In the genomic region with DNA sequence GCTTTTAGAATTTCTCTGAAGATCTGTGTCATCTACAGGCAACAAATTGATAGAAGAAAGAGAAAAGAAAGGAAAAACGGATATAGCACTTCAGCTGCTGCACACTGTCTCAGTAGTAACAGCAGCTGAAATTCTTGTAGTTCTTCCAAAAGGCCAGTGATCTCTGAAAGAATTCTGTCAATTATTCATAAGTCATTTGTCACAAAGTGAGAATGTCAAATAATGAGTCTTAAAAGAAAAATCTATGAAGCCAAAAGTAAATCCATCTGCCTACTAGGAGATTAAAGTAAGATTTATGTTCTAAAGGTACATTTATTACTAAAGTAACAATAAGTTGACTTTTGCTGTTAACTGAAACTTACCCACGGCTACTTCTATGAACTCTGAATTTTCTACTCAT, we compare ENCODE assay signal across 2 cellular contexts.
TF ChIP-seq lines count a peak whose summit lies in the region.

No MANE protein-coding gene starts in this region.

TF ChIP-seq in HepG2, 621 proteins besides CTCF, POLR2A, EP300 and RAD21:
- TF ChIP-seq ZNF234 (CRISPR knock-in tag; conservative IDR thresholded peaks at IDR 0.05), result no peak
- TF ChIP-seq HOXA9 (CRISPR knock-in tag; IDR thresholded peaks at IDR 0.05; ENCODE audit: borderline replicate concordance), result no peak
- no peak for TF ChIP-seq SMAD1 (CRISPR knock-in tag; IDR thresholded peaks at IDR 0.05; ENCODE audit: borderline replicate concordance, low read depth)
- no peak for TF ChIP-seq ZNF224 (CRISPR knock-in tag; IDR thresholded peaks at IDR 0.05)
- TF ChIP-seq MED13 (CRISPR knock-in tag; IDR thresholded peaks at IDR 0.05), result no peak
- TF ChIP-seq, protein P1, sequence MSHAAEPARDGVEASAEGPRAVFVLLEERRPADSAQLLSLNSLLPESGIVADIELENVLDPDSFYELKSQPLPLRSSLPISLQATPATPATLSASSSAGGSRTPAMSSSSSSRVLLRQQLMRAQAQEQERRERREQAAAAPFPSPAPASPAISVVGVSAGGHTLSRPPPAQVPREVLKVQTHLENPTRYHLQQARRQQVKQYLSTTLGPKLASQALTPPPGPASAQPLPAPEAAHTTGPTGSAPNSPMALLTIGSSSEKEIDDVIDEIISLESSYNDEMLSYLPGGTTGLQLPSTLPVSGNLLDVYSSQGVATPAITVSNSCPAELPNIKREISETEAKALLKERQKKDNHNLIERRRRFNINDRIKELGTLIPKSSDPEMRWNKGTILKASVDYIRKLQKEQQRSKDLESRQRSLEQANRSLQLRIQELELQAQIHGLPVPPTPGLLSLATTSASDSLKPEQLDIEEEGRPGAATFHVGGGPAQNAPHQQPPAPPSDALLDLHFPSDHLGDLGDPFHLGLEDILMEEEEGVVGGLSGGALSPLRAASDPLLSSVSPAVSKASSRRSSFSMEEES (CRISPR knock-in tag; IDR thresholded peaks at IDR 0.05), result no peak
- no peak for TF ChIP-seq ZNF10 (CRISPR knock-in tag; IDR thresholded peaks at IDR 0.05; ENCODE audit: borderline replicate concordance, low read depth)

TF ChIP-seq in SK-N-SH treated with all-trans-retinoic acid at 6 μM for 48 hours, 23 proteins besides CTCF, POLR2A, EP300 and RAD21:
- TF ChIP-seq OSR1 (CRISPR knock-in tag; IDR thresholded peaks at IDR 0.05) (no peak), BACH2 (CRISPR knock-in tag; IDR thresholded peaks at IDR 0.05; ENCODE audit: borderline replicate concordance) (no peak), PPARA (CRISPR knock-in tag; IDR thresholded peaks at IDR 0.05; ENCODE audit: borderline replicate concordance) (no peak), ZC3H10 (CRISPR knock-in tag; IDR thresholded peaks at IDR 0.05) (no peak), ZNF70 (CRISPR knock-in tag; IDR thresholded peaks at IDR 0.05) (no peak), TCF4 (CRISPR knock-in tag; IDR thresholded peaks at IDR 0.05; ENCODE audit: borderline replicate concordance) (no peak), ZNF565 (CRISPR knock-in tag; conservative IDR thresholded peaks at IDR 0.05; ENCODE audit: low read depth) (no peak)
- TF ChIP-seq, protein P2, sequence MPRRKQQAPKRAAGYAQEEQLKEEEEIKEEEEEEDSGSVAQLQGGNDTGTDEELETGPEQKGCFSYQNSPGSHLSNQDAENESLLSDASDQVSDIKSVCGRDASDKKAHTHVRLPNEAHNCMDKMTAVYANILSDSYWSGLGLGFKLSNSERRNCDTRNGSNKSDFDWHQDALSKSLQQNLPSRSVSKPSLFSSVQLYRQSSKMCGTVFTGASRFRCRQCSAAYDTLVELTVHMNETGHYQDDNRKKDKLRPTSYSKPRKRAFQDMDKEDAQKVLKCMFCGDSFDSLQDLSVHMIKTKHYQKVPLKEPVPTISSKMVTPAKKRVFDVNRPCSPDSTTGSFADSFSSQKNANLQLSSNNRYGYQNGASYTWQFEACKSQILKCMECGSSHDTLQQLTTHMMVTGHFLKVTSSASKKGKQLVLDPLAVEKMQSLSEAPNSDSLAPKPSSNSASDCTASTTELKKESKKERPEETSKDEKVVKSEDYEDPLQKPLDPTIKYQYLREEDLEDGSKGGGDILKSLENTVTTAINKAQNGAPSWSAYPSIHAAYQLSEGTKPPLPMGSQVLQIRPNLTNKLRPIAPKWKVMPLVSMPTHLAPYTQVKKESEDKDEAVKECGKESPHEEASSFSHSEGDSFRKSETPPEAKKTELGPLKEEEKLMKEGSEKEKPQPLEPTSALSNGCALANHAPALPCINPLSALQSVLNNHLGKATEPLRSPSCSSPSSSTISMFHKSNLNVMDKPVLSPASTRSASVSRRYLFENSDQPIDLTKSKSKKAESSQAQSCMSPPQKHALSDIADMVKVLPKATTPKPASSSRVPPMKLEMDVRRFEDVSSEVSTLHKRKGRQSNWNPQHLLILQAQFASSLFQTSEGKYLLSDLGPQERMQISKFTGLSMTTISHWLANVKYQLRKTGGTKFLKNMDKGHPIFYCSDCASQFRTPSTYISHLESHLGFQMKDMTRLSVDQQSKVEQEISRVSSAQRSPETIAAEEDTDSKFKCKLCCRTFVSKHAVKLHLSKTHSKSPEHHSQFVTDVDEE (CRISPR knock-in tag; IDR thresholded peaks at IDR 0.05), result no peak
- TF ChIP-seq, protein P3, sequence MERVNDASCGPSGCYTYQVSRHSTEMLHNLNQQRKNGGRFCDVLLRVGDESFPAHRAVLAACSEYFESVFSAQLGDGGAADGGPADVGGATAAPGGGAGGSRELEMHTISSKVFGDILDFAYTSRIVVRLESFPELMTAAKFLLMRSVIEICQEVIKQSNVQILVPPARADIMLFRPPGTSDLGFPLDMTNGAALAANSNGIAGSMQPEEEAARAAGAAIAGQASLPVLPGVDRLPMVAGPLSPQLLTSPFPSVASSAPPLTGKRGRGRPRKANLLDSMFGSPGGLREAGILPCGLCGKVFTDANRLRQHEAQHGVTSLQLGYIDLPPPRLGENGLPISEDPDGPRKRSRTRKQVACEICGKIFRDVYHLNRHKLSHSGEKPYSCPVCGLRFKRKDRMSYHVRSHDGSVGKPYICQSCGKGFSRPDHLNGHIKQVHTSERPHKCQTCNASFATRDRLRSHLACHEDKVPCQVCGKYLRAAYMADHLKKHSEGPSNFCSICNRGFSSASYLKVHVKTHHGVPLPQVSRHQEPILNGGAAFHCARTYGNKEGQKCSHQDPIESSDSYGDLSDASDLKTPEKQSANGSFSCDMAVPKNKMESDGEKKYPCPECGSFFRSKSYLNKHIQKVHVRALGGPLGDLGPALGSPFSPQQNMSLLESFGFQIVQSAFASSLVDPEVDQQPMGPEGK (CRISPR knock-in tag; IDR thresholded peaks at IDR 0.05; ENCODE audit: borderline replicate concordance), result no peak
